Comparison of ENCODE assay signal across 22 cellular contexts in genomic region chr19:5079410-5079774, GRCh38.
A peak's percentile ranks its signal among the peaks of the same experiment; 100 is the strongest.
DNase-seq lines count a peak whose midpoint lies in the region; ATAC-seq and TF ChIP-seq lines count a peak whose summit lies in the region.
"Had no signal": no experiment of that assay in that cellular context is flagged by ENCODE, and none has a peak within 500 bp of the region (broad histone marks: within the 10 kb centered on the region; RNA-seq: fewer than 3 reads in every experiment).

No MANE protein-coding gene starts in this region.

- H3K27ac ChIP-seq in WERI-Rb-1: peak overlapping the region; percentile 42
- H3K27ac ChIP-seq in dorsolateral prefrontal cortex: peak overlapping the region in 56 of 59 donors; percentile 1 to 85 (median 70)
- H3K27ac ChIP-seq in substantia nigra (ENCODE audit: low read depth, low read length, poor library complexity, severe bottlenecking): peak overlapping the region; percentile 62
- H3K27ac ChIP-seq: A549 had no signal

- H3K4me3 ChIP-seq in WERI-Rb-1 (ENCODE audit: low read depth, low read length) (no peak overlapping the region), dorsolateral prefrontal cortex (no peak overlapping the region)
- H3K4me3 ChIP-seq: A549, GM12878 had no signal

- peaks cover 66% of the 10 kb centered on the region for H3K36me3 ChIP-seq in WERI-Rb-1

- no peaks in the 10 kb centered on the region for H3K27me3 ChIP-seq in WERI-Rb-1 (ENCODE audit: insufficient read depth, low read depth, severe bottlenecking)
- H3K27me3 ChIP-seq in dorsolateral prefrontal cortex: no peaks in the 10 kb centered on the region

- intact Hi-C loops in dorsolateral prefrontal cortex (cut with DNase I): no loop called here

- no peaks in the 10 kb centered on the region for H3K9me3 ChIP-seq in WERI-Rb-1 (ENCODE audit: severe bottlenecking)
- H3K9me3 ChIP-seq: A549, SK-N-SH had no signal

- ATAC-seq in HG03139 (IDR thresholded peaks at IDR 0.05; ENCODE audit: unreplicated experiment): no peak
- ATAC-seq: A549, GM12878 had no signal

- TF ChIP-seq CTCF in WERI-Rb-1 (IDR thresholded peaks at IDR 0.05; ENCODE audit: low read depth, low read length) (no peak), dorsolateral prefrontal cortex (IDR thresholded peaks at IDR 0.05 in 54 of 56, conservative IDR thresholded peaks at IDR 0.05 in 2 of 56; ENCODE audit: low read depth in 1 of 56, partially characterized antibody in 56 of 56) (no peak)

- DNase-seq in NCI-H82 (lab: John Stamatoyannopoulos, UW): peak; percentile 75
- peak; percentile 62 for DNase-seq in WERI-Rb-1
- DNase-seq in dorsolateral prefrontal cortex: no peak
- no peak for DNase-seq in substantia nigra (lab: John Stamatoyannopoulos, UW)
- DNase-seq in putamen (ENCODE audit: low spot score): no peak
- DNase-seq in NOMO-1 (lab: John Stamatoyannopoulos, UW; ENCODE audit: unreplicated experiment in 2 of 2): no peak
- DNase-seq: CD8-positive, alpha-beta memory T cell; DMS 273 treated with DMSO at 0.1 percent for 48 hours; DMS79; EL; GDM1; NCI-H1092; NCI-H2081; NCI-H2171 treated with DMSO at 0.1 percent for 48 hours; NCI-H524 treated with DMSO at 0.1 percent for 48 hours; NCI-H774; OCI-M1; SK-N-SH; SW 1271 had no signal

Comparison
In these comparisons a context has a peak if more than half of its experiments do, and no peak if none do; other contexts are left out.
1. DNase-seq: peak in NCI-H82 (single experiment) and WERI-Rb-1 (single experiment); none in dorsolateral prefrontal cortex (0 of 10), substantia nigra (0 of 49), putamen (single experiment) and NOMO-1 (0 of 2).
2. Peak in every context shown above with its lines, with median percentiles within 50 percentile points of each other: H3K27ac ChIP-seq.